In genomic region chr6:168860987-168861386, GRCh38 we compare ENCODE assay signal across 1 cellular context.
A peak's percentile ranks its signal among the peaks of the same experiment; 100 is the strongest.
TF ChIP-seq lines count a peak whose summit lies in the region.

No MANE protein-coding gene starts in this region.

TF ChIP-seq in K562, 482 proteins besides CTCF, POLR2A, EP300 and RAD21 (continued from another document):
- TF ChIP-seq RBM17 (IDR thresholded peaks at IDR 0.05; ENCODE audit: borderline replicate concordance, low read depth, low read length) (no peak), U2AF2 (optimal IDR thresholded peaks at IDR 0.05; ENCODE audit: low read depth, low read length) (no peak), ETV6 (IDR thresholded peaks at IDR 0.05; ENCODE audit: borderline replicate concordance in 1 of 2, low read depth in 2 of 2, low read length in 1 of 2) (no peak), ETV6 (CRISPR knock-in tag; IDR thresholded peaks at IDR 0.05; ENCODE audit: borderline replicate concordance) (no peak), ZBTB7A (IDR thresholded peaks at IDR 0.05; ENCODE audit: borderline replicate concordance, control insufficient read depth, low read depth, low read length) (no peak), ZZZ3 (IDR thresholded peaks at IDR 0.05) (no peak), ZNF140 (CRISPR knock-in tag; IDR thresholded peaks at IDR 0.05) (no peak)
- TF ChIP-seq, protein P1, sequence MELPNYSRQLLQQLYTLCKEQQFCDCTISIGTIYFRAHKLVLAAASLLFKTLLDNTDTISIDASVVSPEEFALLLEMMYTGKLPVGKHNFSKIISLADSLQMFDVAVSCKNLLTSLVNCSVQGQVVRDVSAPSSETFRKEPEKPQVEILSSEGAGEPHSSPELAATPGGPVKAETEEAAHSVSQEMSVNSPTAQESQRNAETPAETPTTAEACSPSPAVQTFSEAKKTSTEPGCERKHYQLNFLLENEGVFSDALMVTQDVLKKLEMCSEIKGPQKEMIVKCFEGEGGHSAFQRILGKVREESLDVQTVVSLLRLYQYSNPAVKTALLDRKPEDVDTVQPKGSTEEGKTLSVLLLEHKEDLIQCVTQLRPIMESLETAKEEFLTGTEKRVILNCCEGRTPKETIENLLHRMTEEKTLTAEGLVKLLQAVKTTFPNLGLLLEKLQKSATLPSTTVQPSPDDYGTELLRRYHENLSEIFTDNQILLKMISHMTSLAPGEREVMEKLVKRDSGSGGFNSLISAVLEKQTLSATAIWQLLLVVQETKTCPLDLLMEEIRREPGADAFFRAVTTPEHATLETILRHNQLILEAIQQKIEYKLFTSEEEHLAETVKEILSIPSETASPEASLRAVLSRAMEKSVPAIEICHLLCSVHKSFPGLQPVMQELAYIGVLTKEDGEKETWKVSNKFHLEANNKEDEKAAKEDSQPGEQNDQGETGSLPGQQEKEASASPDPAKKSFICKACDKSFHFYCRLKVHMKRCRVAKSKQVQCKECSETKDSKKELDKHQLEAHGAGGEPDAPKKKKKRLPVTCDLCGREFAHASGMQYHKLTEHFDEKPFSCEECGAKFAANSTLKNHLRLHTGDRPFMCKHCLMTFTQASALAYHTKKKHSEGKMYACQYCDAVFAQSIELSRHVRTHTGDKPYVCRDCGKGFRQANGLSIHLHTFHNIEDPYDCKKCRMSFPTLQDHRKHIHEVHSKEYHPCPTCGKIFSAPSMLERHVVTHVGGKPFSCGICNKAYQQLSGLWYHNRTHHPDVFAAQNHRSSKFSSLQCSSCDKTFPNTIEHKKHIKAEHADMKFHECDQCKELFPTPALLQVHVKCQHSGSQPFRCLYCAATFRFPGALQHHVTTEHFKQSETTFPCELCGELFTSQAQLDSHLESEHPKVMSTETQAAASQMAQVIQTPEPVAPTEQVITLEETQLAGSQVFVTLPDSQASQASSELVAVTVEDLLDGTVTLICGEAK (IDR thresholded peaks at IDR 0.05) = peak; percentile 76
- TF ChIP-seq, protein P1 (CRISPR knock-in tag; IDR thresholded peaks at IDR 0.05) = no peak
